In the genomic region with DNA sequence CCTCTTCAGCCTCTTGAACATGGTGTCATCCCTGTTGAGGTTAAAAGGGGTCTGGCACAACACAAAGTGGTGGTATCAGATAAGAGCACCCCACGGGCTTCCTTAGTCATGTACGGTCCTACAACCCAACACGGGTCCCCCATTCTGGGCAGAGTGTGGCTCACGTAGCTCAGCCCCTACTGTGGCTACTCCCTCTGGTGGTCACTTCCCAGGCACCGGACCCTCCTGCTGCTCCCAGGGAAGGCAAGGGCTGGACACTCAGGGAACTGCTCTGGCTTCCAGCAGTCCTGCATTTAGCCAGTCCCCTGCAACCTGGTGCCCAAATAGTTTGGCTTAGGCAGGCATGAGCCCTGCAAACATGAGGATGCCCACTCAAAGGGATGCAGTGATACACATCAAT, we compare ENCODE assay signal across 17 cellular contexts. TPM values are rescaled to one million over a fixed set of nuclear protein-coding genes. Genes with fewer than 3 reads are reported as not detected.
DNase-seq lines count a peak whose midpoint lies in the region; ATAC-seq, FAIRE-seq and TF ChIP-seq lines count a peak whose summit lies in the region.
"Had no signal": no experiment of that assay in that cellular context is flagged by ENCODE, and none has a peak within 500 bp of the region (broad histone marks: within the 10 kb centered on the region; RNA-seq: fewer than 3 reads in every experiment).

No MANE protein-coding gene starts in this region.

- no peak overlapping the region for H3K4me3 ChIP-seq in Caco-2 (ENCODE audit: low read depth, low read length)
- H3K4me3 ChIP-seq in Loucy (ENCODE audit: low read length, poor library complexity, severe bottlenecking) = no peak overlapping the region
- no peak overlapping the region for H3K4me3 ChIP-seq in choroid plexus epithelial cell (ENCODE audit: low read depth, low read length)
- H3K4me3 ChIP-seq in neural progenitor cell = no peak overlapping the region
- no peak overlapping the region for H3K4me3 ChIP-seq in pancreas
- H3K4me3 ChIP-seq: ascending aorta, transverse colon had no signal

- H3K4me1 ChIP-seq in Caco-2 (no peaks in the 10 kb centered on the region), Loucy (ENCODE audit: insufficient read depth, low read length, poor library complexity, severe bottlenecking) (no peaks in the 10 kb centered on the region), neural progenitor cell (peaks cover 10% of the 10 kb centered on the region), pancreas (peaks cover 0 to 7% (median 6%) of the 10 kb centered on the region in 3 donors)
- H3K4me1 ChIP-seq: ascending aorta, transverse colon had no signal

- CTCF ChIA-PET in Caco-2 (lab: Charles Lee) = interaction anchor here (0.7 to 1.4 kb wide), 4 partner anchors 11 to 368 kb away, joined by 3 to 6 read pairs (median 4); no protein-coding TSS in a partner anchor

- no peak overlapping the region for H2AFZ ChIP-seq in Loucy (ENCODE audit: low read length)
- H2AFZ ChIP-seq in neural progenitor cell (replicated peaks) = no peak overlapping the region

- H3K79me2 ChIP-seq in Loucy (ENCODE audit: insufficient read depth, low read length) (no peaks in the 10 kb centered on the region), neural progenitor cell (ENCODE audit: low read depth) (no peaks in the 10 kb centered on the region)

- no peaks in the 10 kb centered on the region for H3K36me3 Mint-ChIP-seq in Caco-2 (ENCODE audit: insufficient read depth, unreplicated experiment)
- H3K36me3 Mint-ChIP-seq in neural progenitor cell = no peaks in the 10 kb centered on the region

- H3K27ac Mint-ChIP-seq in Caco-2 (ENCODE audit: unreplicated experiment) = no peak overlapping the region
- no peak overlapping the region for H3K27ac Mint-ChIP-seq in neural progenitor cell
- H3K27ac Mint-ChIP-seq: CD4-positive, alpha-beta T cell had no signal

- H3K9me2 ChIP-seq in Loucy (replicated peaks; ENCODE audit: low read depth, low read length) = no peaks in the 10 kb centered on the region

- H3K9me3 ChIP-seq in Caco-2 (no peaks in the 10 kb centered on the region), Loucy (ENCODE audit: insufficient read depth, low read depth, low read length) (no peaks in the 10 kb centered on the region), neural progenitor cell (ENCODE audit: low read depth) (no peaks in the 10 kb centered on the region), pancreas (no peaks in the 10 kb centered on the region)
- H3K9me3 ChIP-seq: ascending aorta, transverse colon had no signal

- H3K27me3 Mint-ChIP-seq in Caco-2 (ENCODE audit: insufficient read depth, unreplicated experiment) = peaks cover 14% of the 10 kb centered on the region
- peaks cover 4% of the 10 kb centered on the region for H3K27me3 Mint-ChIP-seq in neural progenitor cell (ENCODE audit: insufficient read depth, low read depth)

- ATAC-seq in HG02870 (IDR thresholded peaks at IDR 0.05; ENCODE audit: unreplicated experiment) = no peak
- ATAC-seq in pancreas = no peak

- no TSS peak for BruUV-seq in Caco-2 (replicated peaks; lab: Mats Ljungman, UMichigan)

- H3K36me3 ChIP-seq in Caco-2 (ENCODE audit: control insufficient read depth, insufficient read depth, low read length) (no peaks in the 10 kb centered on the region), Loucy (ENCODE audit: insufficient read depth, low read length) (no peaks in the 10 kb centered on the region), neural progenitor cell (no peaks in the 10 kb centered on the region), pancreas (no peaks in the 10 kb centered on the region)
- H3K36me3 ChIP-seq: ascending aorta, transverse colon had no signal

- no peak overlapping the region for H3K4me3 Mint-ChIP-seq in Caco-2 (ENCODE audit: unreplicated experiment)
- H3K4me3 Mint-ChIP-seq in neural progenitor cell = no peak overlapping the region
- H3K4me3 Mint-ChIP-seq: CD4-positive, alpha-beta T cell had no signal

- peak; percentile 39 to 49 for DNase-seq in Caco-2
- DNase-seq in choroid plexus epithelial cell (ENCODE audit: low read depth) = no peak
- DNase-seq in neural progenitor cell (ENCODE audit: low spot score) = peak; percentile 72
- no peak for DNase-seq in pancreas
- DNase-seq in D721Med (ENCODE audit: insufficient read length, low spot score) = no peak
- no peak for DNase-seq in NCI-H1694 treated with DMSO at 0.1 percent for 48 hours (lab: John Stamatoyannopoulos, UW)
- DNase-seq: activated effector memory CD4-positive, alpha-beta T cell treated with anti-CD3 and anti-CD28 coated beads, Interleukin-2, amount 50 U/mL, for 16 hours; CD4-positive, alpha-beta T cell; midbrain; NCI-H187; NCI-H69; Right ventricle myocardium superior; stimulated activated CD8-positive, alpha-beta memory T cell treated with anti-CD3 and anti-CD28 coated beads, Interleukin-4, amount 100 ng/mL, for 48 hours; transverse colon had no signal

- POLR2A ChIA-PET in Caco-2 (lab: Charles Lee) = no interaction called here

- H3K4me1 Mint-ChIP-seq in Caco-2 (ENCODE audit: low read depth, unreplicated experiment) = no peaks in the 10 kb centered on the region
- peaks cover 11% of the 10 kb centered on the region for H3K4me1 Mint-ChIP-seq in neural progenitor cell

- TF ChIP-seq CTCF in Caco-2 (IDR thresholded peaks at IDR 0.05; ENCODE audit: insufficient read depth in 1 of 2, low read depth in 1 of 2, low read length in 1 of 2, severe bottlenecking in 1 of 2, unreplicated experiment in 1 of 2) = peak; percentile 37 to 61
- TF ChIP-seq CTCF in Loucy (conservative IDR thresholded peaks at IDR 0.05; ENCODE audit: low read length) = peak; percentile 14; the same call in 1 of the 2 replicates
- TF ChIP-seq CTCF in choroid plexus epithelial cell (conservative IDR thresholded peaks at IDR 0.05; ENCODE audit: low read depth, low read length) = peak; percentile 5
- TF ChIP-seq CTCF in neural progenitor cell (IDR thresholded peaks at IDR 0.05) = peak; percentile 69
- TF ChIP-seq CTCF in pancreas (IDR thresholded peaks at IDR 0.05) = no peak
- no peak for TF ChIP-seq CTCF in D721Med (IDR thresholded peaks at IDR 0.05; ENCODE audit: insufficient read depth, missing control alignments)

- no peak overlapping the region for H3K9ac ChIP-seq in Loucy (ENCODE audit: low read depth, low read length, poor library complexity, severe bottlenecking)
- H3K9ac ChIP-seq in neural progenitor cell = no peak overlapping the region

- H3F3A ChIP-seq in Loucy (ENCODE audit: low read depth) (no peaks in the 10 kb centered on the region), neural progenitor cell (ENCODE audit: low read depth) (peaks cover 7% of the 10 kb centered on the region)

- FAIRE-seq in pancreas (lab: Jason Lieb, UNC) (no peak), D721Med (lab: Jason Lieb, UNC) (no peak)

- intact Hi-C loops in Caco-2 (cut with micrococcal nuclease; ENCODE audit: unreplicated experiment) (loop anchor here (5.0 kb wide), 1 partner anchor 367 kb away; no protein-coding TSS in a partner anchor), pancreas (cut with DNase I) (no loop called here)

- H3K27ac ChIP-seq in neural progenitor cell (no peak overlapping the region), pancreas (no peak overlapping the region)
- H3K27ac ChIP-seq: ascending aorta, transverse colon had no signal

- H3K9me3 Mint-ChIP-seq in Caco-2 (ENCODE audit: unreplicated experiment) (no peaks in the 10 kb centered on the region), neural progenitor cell (no peaks in the 10 kb centered on the region)
- H3K9me3 Mint-ChIP-seq: CD4-positive, alpha-beta T cell had no signal

- H4K20me1 ChIP-seq in Loucy (ENCODE audit: insufficient read depth, low read length, poor library complexity, severe bottlenecking) = no peaks in the 10 kb centered on the region
- H4K20me1 ChIP-seq in neural progenitor cell (ENCODE audit: low read depth) = no peaks in the 10 kb centered on the region

- H3K4me2 ChIP-seq in Loucy (ENCODE audit: low read depth, low read length, poor library complexity, severe bottlenecking) (no peak overlapping the region), neural progenitor cell (no peak overlapping the region)

- WGBS in pancreas, 2 donors = 77 to 87% methylated on average over 5 of the region's 5 CpGs

- peaks cover 2% of the 10 kb centered on the region; the same call in 1 of the 2 replicates for H3K27me3 ChIP-seq in Caco-2 (replicated peaks; ENCODE audit: control insufficient read depth, insufficient read depth, low read length)
- no peaks in the 10 kb centered on the region for H3K27me3 ChIP-seq in Loucy (ENCODE audit: insufficient read depth, low read length, poor library complexity, severe bottlenecking)
- no peaks in the 10 kb centered on the region for H3K27me3 ChIP-seq in neural progenitor cell
- no peaks in the 10 kb centered on the region for H3K27me3 ChIP-seq in pancreas
- H3K27me3 ChIP-seq: ascending aorta, transverse colon had no signal

RNA-seq across cellular contexts. Expression of a gene that starts 58.6 kb away (rescaled TPM):
- total RNA-seq in Caco-2 (2022) (not detected in 2 replicates), neural progenitor cell (ENCODE audit: low replicate concordance) (6.0 and 6.4 TPM in 2 replicates), pancreas (1 to 10 TPM; 1.9 to 3.8 (median 2.4) TPM)
- polyA plus RNA-seq in pancreas = 1 to 10 TPM; 5.1 to 9.1 TPM
- total RNA-seq: ascending aorta; CD4-positive, alpha-beta T cell had no signal

Comparison
In these comparisons a context has a peak if more than half of its experiments do, and no peak if none do; other contexts are left out.
1. DNase-seq: peak in Caco-2 (2 of 2) and neural progenitor cell (single experiment); none in choroid plexus epithelial cell (single experiment), pancreas (0 of 6), D721Med (single experiment) and NCI-H1694 treated with DMSO at 0.1 percent for 48 hours (single experiment).
2. CTCF ChIP-seq: peak in Caco-2 (2 of 2), Loucy (single experiment), choroid plexus epithelial cell (single experiment) and neural progenitor cell (single experiment); none in pancreas (0 of 4) and D721Med (single experiment).